ENCODE assay signal across 2 cellular contexts in genomic region chr20:3749689-3750639, GRCh38.
TF ChIP-seq lines count a peak whose summit lies in the region.

No MANE protein-coding gene starts in this region.

TF ChIP-seq in A549, 52 proteins besides CTCF, POLR2A, EP300 and RAD21 (continues in another document):
- TF ChIP-seq MYC (IDR thresholded peaks at IDR 0.05; ENCODE audit: borderline replicate concordance, low read length) (no peak; the same call in 1 of the 2 replicates), ZSCAN20 (CRISPR knock-in tag; IDR thresholded peaks at IDR 0.05) (no peak), FOSL2 (IDR thresholded peaks at IDR 0.05) (no peak), FOSL2 (CRISPR knock-in tag; IDR thresholded peaks at IDR 0.05) (no peak), HDAC2 (IDR thresholded peaks at IDR 0.05) (no peak), E2F6 (IDR thresholded peaks at IDR 0.05; ENCODE audit: borderline replicate concordance, low read depth) (peak; percentile 91), MAFK (IDR thresholded peaks at IDR 0.05; ENCODE audit: partially characterized antibody) (no peak), NFE2L2 (conservative IDR thresholded peaks at IDR 0.05; ENCODE audit: low read length) (no peak), CBX8 (IDR thresholded peaks at IDR 0.05) (no peak), CBX2 (IDR thresholded peaks at IDR 0.05; ENCODE audit: borderline replicate concordance, low read depth) (no peak), PHF8 (IDR thresholded peaks at IDR 0.05; ENCODE audit: borderline replicate concordance, low read depth) (no peak; the same call in 1 of the 2 replicates), ZFP36 (IDR thresholded peaks at IDR 0.05; ENCODE audit: borderline replicate concordance, partially characterized antibody) (no peak), HOXB5 (CRISPR knock-in tag; IDR thresholded peaks at IDR 0.05) (peak; percentile 67; the same call in 1 of the 2 replicates), SREBF2 (IDR thresholded peaks at IDR 0.05) (no peak), JUN (IDR thresholded peaks at IDR 0.05) (peak in 1 of 2 experiments; percentile 66; a peak in 3 of 5 replicates), HOXA7 (CRISPR knock-in tag; IDR thresholded peaks at IDR 0.05) (peak; percentile 39; the same call in 1 of the 2 replicates), ESRRA (IDR thresholded peaks at IDR 0.05; ENCODE audit: borderline replicate concordance, low read length) (0 out of 2 replicates have a peak, but pooled peaks have one; percentile 52), RCOR1 (IDR thresholded peaks at IDR 0.05; ENCODE audit: low read depth, low read length) (no peak), KDM5A (IDR thresholded peaks at IDR 0.05) (no peak), TP53 (CRISPR knock-in tag; IDR thresholded peaks at IDR 0.05) (no peak), REST (IDR thresholded peaks at IDR 0.05) (no peak), FOSB (CRISPR knock-in tag; IDR thresholded peaks at IDR 0.05) (peak; percentile 50; the same call in 1 of the 2 replicates), GATA3 (IDR thresholded peaks at IDR 0.05; ENCODE audit: borderline replicate concordance) (0 out of 2 replicates have a peak, but pooled peaks have one; percentile 14), HEYL (CRISPR knock-in tag; IDR thresholded peaks at IDR 0.05) (no peak)
- TF ChIP-seq, protein P1, sequence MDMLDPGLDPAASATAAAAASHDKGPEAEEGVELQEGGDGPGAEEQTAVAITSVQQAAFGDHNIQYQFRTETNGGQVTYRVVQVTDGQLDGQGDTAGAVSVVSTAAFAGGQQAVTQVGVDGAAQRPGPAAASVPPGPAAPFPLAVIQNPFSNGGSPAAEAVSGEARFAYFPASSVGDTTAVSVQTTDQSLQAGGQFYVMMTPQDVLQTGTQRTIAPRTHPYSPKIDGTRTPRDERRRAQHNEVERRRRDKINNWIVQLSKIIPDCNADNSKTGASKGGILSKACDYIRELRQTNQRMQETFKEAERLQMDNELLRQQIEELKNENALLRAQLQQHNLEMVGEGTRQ (IDR thresholded peaks at IDR 0.05): no peak
- TF ChIP-seq, protein P2, sequence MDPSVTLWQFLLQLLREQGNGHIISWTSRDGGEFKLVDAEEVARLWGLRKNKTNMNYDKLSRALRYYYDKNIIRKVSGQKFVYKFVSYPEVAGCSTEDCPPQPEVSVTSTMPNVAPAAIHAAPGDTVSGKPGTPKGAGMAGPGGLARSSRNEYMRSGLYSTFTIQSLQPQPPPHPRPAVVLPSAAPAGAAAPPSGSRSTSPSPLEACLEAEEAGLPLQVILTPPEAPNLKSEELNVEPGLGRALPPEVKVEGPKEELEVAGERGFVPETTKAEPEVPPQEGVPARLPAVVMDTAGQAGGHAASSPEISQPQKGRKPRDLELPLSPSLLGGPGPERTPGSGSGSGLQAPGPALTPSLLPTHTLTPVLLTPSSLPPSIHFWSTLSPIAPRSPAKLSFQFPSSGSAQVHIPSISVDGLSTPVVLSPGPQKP (IDR thresholded peaks at IDR 0.05; ENCODE audit: low read depth, low read length): no peak
- TF ChIP-seq, protein P3, sequence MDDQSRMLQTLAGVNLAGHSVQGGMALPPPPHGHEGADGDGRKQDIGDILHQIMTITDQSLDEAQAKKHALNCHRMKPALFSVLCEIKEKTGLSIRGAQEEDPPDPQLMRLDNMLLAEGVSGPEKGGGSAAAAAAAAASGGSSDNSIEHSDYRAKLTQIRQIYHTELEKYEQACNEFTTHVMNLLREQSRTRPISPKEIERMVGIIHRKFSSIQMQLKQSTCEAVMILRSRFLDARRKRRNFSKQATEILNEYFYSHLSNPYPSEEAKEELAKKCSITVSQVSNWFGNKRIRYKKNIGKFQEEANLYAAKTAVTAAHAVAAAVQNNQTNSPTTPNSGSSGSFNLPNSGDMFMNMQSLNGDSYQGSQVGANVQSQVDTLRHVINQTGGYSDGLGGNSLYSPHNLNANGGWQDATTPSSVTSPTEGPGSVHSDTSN (IDR thresholded peaks at IDR 0.05): no peak
- TF ChIP-seq, protein P4, sequence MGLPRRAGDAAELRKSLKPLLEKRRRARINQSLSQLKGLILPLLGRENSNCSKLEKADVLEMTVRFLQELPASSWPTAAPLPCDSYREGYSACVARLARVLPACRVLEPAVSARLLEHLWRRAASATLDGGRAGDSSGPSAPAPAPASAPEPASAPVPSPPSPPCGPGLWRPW (IDR thresholded peaks at IDR 0.05): no peak
- TF ChIP-seq, protein P5, sequence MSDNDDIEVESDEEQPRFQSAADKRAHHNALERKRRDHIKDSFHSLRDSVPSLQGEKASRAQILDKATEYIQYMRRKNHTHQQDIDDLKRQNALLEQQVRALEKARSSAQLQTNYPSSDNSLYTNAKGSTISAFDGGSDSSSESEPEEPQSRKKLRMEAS (IDR thresholded peaks at IDR 0.05): peak; percentile 90

TF ChIP-seq in H1, 55 proteins besides CTCF, POLR2A, EP300 and RAD21:
- TF ChIP-seq SIN3A (conservative IDR thresholded peaks at IDR 0.05 in 1 of 2, IDR thresholded peaks at IDR 0.05 in 1 of 2; ENCODE audit: low read depth in 1 of 2, low read length in 2 of 2) (0 out of 4 replicates have a peak, but pooled peaks of 1 of the 2 experiments have one; percentile 63), E2F6 (IDR thresholded peaks at IDR 0.05) (peak; percentile 63; the same call in 1 of the 2 replicates), GABPA (IDR thresholded peaks at IDR 0.05; ENCODE audit: borderline replicate concordance, insufficient read depth, low read length) (no peak), SUZ12 (IDR thresholded peaks at IDR 0.05; ENCODE audit: low read length) (no peak), EZH2 (IDR thresholded peaks at IDR 0.05; ENCODE audit: low read depth, low read length, severe bottlenecking) (no peak), MAFK (IDR thresholded peaks at IDR 0.05; ENCODE audit: low read depth, low read length) (no peak), KDM4A (IDR thresholded peaks at IDR 0.05; ENCODE audit: low read depth, low read length, severe bottlenecking) (peak; percentile 86), TAF7 (optimal IDR thresholded peaks at IDR 0.05; ENCODE audit: borderline replicate concordance, low read depth, low read length) (peak; percentile 49), SP4 (IDR thresholded peaks at IDR 0.05; ENCODE audit: low read length) (peak; percentile 68; the same call in 1 of the 2 replicates), RNF2 (IDR thresholded peaks at IDR 0.05; ENCODE audit: borderline replicate concordance, low read depth, low read length, missing control alignments, poor library complexity, severe bottlenecking) (no peak), HDAC2 (IDR thresholded peaks at IDR 0.05; ENCODE audit: borderline replicate concordance in 1 of 2, low read depth in 2 of 2, low read length in 2 of 2) (0 out of 4 replicates have a peak, but pooled peaks of 1 of the 2 experiments have one; percentile 57), YY1 (IDR thresholded peaks at IDR 0.05; ENCODE audit: low read depth, low read length) (peak; percentile 69; the same call in 1 of the 2 replicates), RBBP5 (IDR thresholded peaks at IDR 0.05; ENCODE audit: borderline replicate concordance, low read depth, low read length) (peak; percentile 30; the same call in 1 of the 2 replicates), TAF1 (IDR thresholded peaks at IDR 0.05; ENCODE audit: low read depth, low read length) (peak; percentile 63), ASH2L (IDR thresholded peaks at IDR 0.05; ENCODE audit: low read length) (peak; percentile 31), PHF8 (conservative IDR thresholded peaks at IDR 0.05; ENCODE audit: low read depth, low read length) (no peak), FOSL1 (IDR thresholded peaks at IDR 0.05; ENCODE audit: insufficient read depth, low read depth, low read length) (no peak), TCF12 (IDR thresholded peaks at IDR 0.05; ENCODE audit: low read depth, low read length) (0 out of 2 replicates have a peak, but pooled peaks have one; percentile 2), TBP (IDR thresholded peaks at IDR 0.05; ENCODE audit: low read depth, low read length) (peak; percentile 52; the same call in 1 of the 2 replicates), CREB1 (IDR thresholded peaks at IDR 0.05) (peak; percentile 69)
- TF ChIP-seq, protein P6, sequence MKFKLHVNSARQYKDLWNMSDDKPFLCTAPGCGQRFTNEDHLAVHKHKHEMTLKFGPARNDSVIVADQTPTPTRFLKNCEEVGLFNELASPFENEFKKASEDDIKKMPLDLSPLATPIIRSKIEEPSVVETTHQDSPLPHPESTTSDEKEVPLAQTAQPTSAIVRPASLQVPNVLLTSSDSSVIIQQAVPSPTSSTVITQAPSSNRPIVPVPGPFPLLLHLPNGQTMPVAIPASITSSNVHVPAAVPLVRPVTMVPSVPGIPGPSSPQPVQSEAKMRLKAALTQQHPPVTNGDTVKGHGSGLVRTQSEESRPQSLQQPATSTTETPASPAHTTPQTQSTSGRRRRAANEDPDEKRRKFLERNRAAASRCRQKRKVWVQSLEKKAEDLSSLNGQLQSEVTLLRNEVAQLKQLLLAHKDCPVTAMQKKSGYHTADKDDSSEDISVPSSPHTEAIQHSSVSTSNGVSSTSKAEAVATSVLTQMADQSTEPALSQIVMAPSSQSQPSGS (IDR thresholded peaks at IDR 0.05; ENCODE audit: low read length): peak; percentile 66; the same call in 1 of the 2 replicates
- TF ChIP-seq, protein P1 (IDR thresholded peaks at IDR 0.05; ENCODE audit: low read length): no peak
- TF ChIP-seq, protein P5 (IDR thresholded peaks at IDR 0.05): peak; percentile 71; the same call in 1 of the 2 replicates
